23 cellular contexts compared by ENCODE assay signal in the genomic region with DNA sequence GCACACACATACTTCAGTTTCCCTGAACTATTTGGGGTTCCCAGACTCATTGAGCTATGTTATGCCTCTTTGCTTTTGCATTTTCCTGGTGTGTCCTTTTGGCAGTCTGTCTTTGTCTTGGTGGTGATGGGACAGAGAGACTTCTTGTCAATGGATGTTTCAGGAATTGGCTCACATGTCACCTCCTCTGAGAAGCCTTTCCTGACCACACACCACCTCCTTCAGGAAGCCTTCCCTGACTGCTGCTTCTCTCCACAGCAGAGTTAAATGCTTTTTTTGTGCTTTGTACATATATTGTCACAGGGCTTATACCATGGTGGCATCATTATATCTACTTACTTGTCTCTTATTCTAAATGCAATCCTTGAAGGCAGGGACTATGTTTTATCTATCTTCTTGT. TPM values are rescaled to one million over a fixed set of nuclear protein-coding genes. Genes with fewer than 3 reads are reported as not detected.
DNase-seq lines count a peak whose midpoint lies in the region; ATAC-seq, FAIRE-seq and TF ChIP-seq lines count a peak whose summit lies in the region.
"Had no signal": no experiment of that assay in that cellular context is flagged by ENCODE, and none has a peak within 500 bp of the region (broad histone marks: within the 10 kb centered on the region; RNA-seq: fewer than 3 reads in every experiment).

No MANE protein-coding gene starts in this region.

- no peak overlapping the region for H3K27ac Mint-ChIP-seq in endodermal cell
- H3K27ac Mint-ChIP-seq: CD4-positive, alpha-beta T cell; CD8-positive, alpha-beta T cell had no signal

- H3K4me3 Mint-ChIP-seq in endodermal cell, result no peak overlapping the region
- H3K4me3 Mint-ChIP-seq: CD4-positive, alpha-beta T cell; CD8-positive, alpha-beta T cell had no signal

- POLR2A ChIA-PET in A549 (lab: Yijun Ruan, JAX), result no interaction called here

- H3K36me3 ChIP-seq in Karpas-422 (ENCODE audit: insufficient read depth, low read length) (no peaks in the 10 kb centered on the region), endodermal cell (ENCODE audit: control insufficient read depth, insufficient read depth, low read length) (no peaks in the 10 kb centered on the region), upper lobe of right lung (no peaks in the 10 kb centered on the region)
- H3K36me3 ChIP-seq: BE2C, BLaER1 had no signal

- intact Hi-C loops in upper lobe of right lung (cut with DNase I), result no loop called here

- TF ChIP-seq CTCF in A549 (IDR thresholded peaks at IDR 0.05) (no peak), endodermal cell (conservative IDR thresholded peaks at IDR 0.05) (no peak), upper lobe of right lung (IDR thresholded peaks at IDR 0.05) (no peak)

- H3K79me2 ChIP-seq in Karpas-422 (ENCODE audit: low read length), result no peaks in the 10 kb centered on the region

- H3K4me1 ChIP-seq in A549 (no peaks in the 10 kb centered on the region), Karpas-422 (ENCODE audit: low read length) (no peaks in the 10 kb centered on the region), endodermal cell (ENCODE audit: control insufficient read depth, insufficient read depth, low read length) (no peaks in the 10 kb centered on the region), upper lobe of right lung (no peaks in the 10 kb centered on the region)
- H3K4me1 ChIP-seq: BE2C, Caco-2 had no signal

- no peaks in the 10 kb centered on the region for H3K27me3 ChIP-seq in Karpas-422 (ENCODE audit: low read length)
- H3K27me3 ChIP-seq in endodermal cell (ENCODE audit: control insufficient read depth, insufficient read depth, low read length, poor library complexity, severe bottlenecking), result peaks cover 7% of the 10 kb centered on the region
- no peaks in the 10 kb centered on the region for H3K27me3 ChIP-seq in upper lobe of right lung
- H3K27me3 ChIP-seq: BE2C, BLaER1 had no signal

- no peaks in the 10 kb centered on the region for H3K9me2 ChIP-seq in Karpas-422 (replicated peaks; ENCODE audit: insufficient read depth, low read length)

- CTCF ChIA-PET in A549 (lab: Yijun Ruan, JAX), result interaction anchor here (1.4 to 2.2 kb wide), 2 partner anchors 29 to 45 kb away, joined by 3 to 7 read pairs; a partner anchor contains a TSS

- no peak for TF ChIP-seq EP300 in A549 (IDR thresholded peaks at IDR 0.05)

- no peaks in the 10 kb centered on the region for H3K9me3 Mint-ChIP-seq in endodermal cell
- H3K9me3 Mint-ChIP-seq: CD4-positive, alpha-beta T cell; CD8-positive, alpha-beta T cell had no signal

- H3K9me3 ChIP-seq in A549, result no peaks in the 10 kb centered on the region
- no peaks in the 10 kb centered on the region for H3K9me3 ChIP-seq in Karpas-422 (ENCODE audit: low read length)
- H3K9me3 ChIP-seq in endodermal cell (ENCODE audit: control insufficient read depth, low read length), result no peaks in the 10 kb centered on the region
- no peaks in the 10 kb centered on the region for H3K9me3 ChIP-seq in upper lobe of right lung
- H3K9me3 ChIP-seq: BE2C, BLaER1, Caco-2 had no signal

- DNase-seq in A549 (ENCODE audit: low read depth in 1 of 2, low spot score in 1 of 2) (no peak), Karpas-422 (peak; percentile 12), endodermal cell (peak; percentile 16), upper lobe of right lung (no peak)
- DNase-seq: ACHN; BE2C; Caco-2; Calu3; CD4-positive, alpha-beta T cell; CD8-positive, alpha-beta T cell; DMS79 treated with DMSO at 0.1 percent for 48 hours; GF-D8 had no signal

- FAIRE-seq in A549 (lab: Jason Lieb, UNC), result no peak
- FAIRE-seq: D721Med, G401.6, GM12891, GM18507 had no signal

- no peak overlapping the region for H2AFZ ChIP-seq in Karpas-422 (ENCODE audit: low read length)

- peaks cover 8% of the 10 kb centered on the region for H3K4me1 Mint-ChIP-seq in endodermal cell

- H3K27me3 Mint-ChIP-seq in endodermal cell (ENCODE audit: insufficient read depth), result peaks cover 1% of the 10 kb centered on the region

- ATAC-seq in A549 (no peak), upper lobe of right lung (no peak), GM21717 (IDR thresholded peaks at IDR 0.05; ENCODE audit: unreplicated experiment) (no peak)
- ATAC-seq: CD8-positive, alpha-beta T cell had no signal

- H3K27ac ChIP-seq in A549 (no peak overlapping the region), Karpas-422 (ENCODE audit: low read length) (no peak overlapping the region), endodermal cell (ENCODE audit: low read depth, low read length) (no peak overlapping the region), upper lobe of right lung (no peak overlapping the region)
- H3K27ac ChIP-seq: 22Rv1, BLaER1, C4-2B had no signal

- no peaks in the 10 kb centered on the region for H4K20me1 ChIP-seq in Karpas-422 (ENCODE audit: insufficient read depth, low read depth, low read length)
- H4K20me1 ChIP-seq: BLaER1 had no signal

- H3K4me2 ChIP-seq in A549, result no peak overlapping the region
- H3K4me2 ChIP-seq in Karpas-422 (ENCODE audit: low read depth, low read length, poor library complexity, severe bottlenecking), result no peak overlapping the region
- H3K4me2 ChIP-seq: BLaER1 had no signal

- no peaks in the 10 kb centered on the region for H3K36me3 Mint-ChIP-seq in endodermal cell (ENCODE audit: low read depth)
- H3K36me3 Mint-ChIP-seq: CD8-positive, alpha-beta T cell had no signal

- no peak for TF ChIP-seq RAD21 in A549 (conservative IDR thresholded peaks at IDR 0.05 in 1 of 2, IDR thresholded peaks at IDR 0.05 in 1 of 2)

- H3K9ac ChIP-seq in Karpas-422 (ENCODE audit: low read length) (no peak overlapping the region), endodermal cell (ENCODE audit: extremely low read depth, low read length, poor library complexity, severe bottlenecking) (no peak overlapping the region)
- H3K9ac ChIP-seq: BLaER1 had no signal

- H3K4me3 ChIP-seq in A549, result no peak overlapping the region
- no peak overlapping the region for H3K4me3 ChIP-seq in Karpas-422 (ENCODE audit: low read length)
- no peak overlapping the region for H3K4me3 ChIP-seq in endodermal cell (ENCODE audit: low read length)
- H3K4me3 ChIP-seq in upper lobe of right lung, result no peak overlapping the region
- H3K4me3 ChIP-seq: BLaER1 had no signal

- TF ChIP-seq POLR2A in A549 (IDR thresholded peaks at IDR 0.05; ENCODE audit: low read length), result no peak

TF ChIP-seq in A549, 52 proteins besides CTCF, POLR2A, EP300 and RAD21:
- no peak for TF ChIP-seq JUNB (IDR thresholded peaks at IDR 0.05)
- TF ChIP-seq ZFP36 (IDR thresholded peaks at IDR 0.05; ENCODE audit: borderline replicate concordance, partially characterized antibody), result peak; percentile 74

RNA-seq across cellular contexts. Expression of a gene that starts 28.5 kb away (rescaled TPM):
- polyA plus RNA-seq in A549 (2011; rRNA removed) (not detected in 2 replicates), A549 (2017; fragmentation: RNase III; extraction: RNeasy Plus Mini Kit Qiagen cat#74134 plus additional on column Dnase treatment) (0.04 TPM in 1 of 3 replicates, not detected in the others)
- not detected in 2 replicates for polyA plus RNA-seq in A549 (2012; cell fraction: cytosol; rRNA removed)
- polyA plus RNA-seq in A549 (2012; cell fraction: nucleus; rRNA removed), result not detected in 2 replicates
- not detected in 2 replicates for polyA minus RNA-seq in A549 (2011; rRNA and poly(A)+ RNA removed)
- total RNA-seq in Karpas-422 (2014; rRNA removed; shearing (Covaris generic); ENCODE audit: low replicate concordance), result not detected in 2 replicates
- total RNA-seq in endodermal cell (not detected), upper lobe of right lung (10.7 TPM)
- not detected for polyA plus RNA-seq in endodermal cell (2013, experiment 1 of 2)
- not detected for polyA plus RNA-seq in endodermal cell (2013, experiment 2 of 2)
- total RNA-seq: A172; A673; Calu3; CD4-positive, alpha-beta T cell; CD8-positive, alpha-beta T cell had no signal
- polyA plus RNA-seq: AG04450 had no signal

Comparison
In these comparisons a context has a peak if more than half of its experiments do, and no peak if none do; other contexts are left out.
1. DNase-seq: peak in Karpas-422 (single experiment) and endodermal cell (single experiment); none in A549 (0 of 2) and upper lobe of right lung (single experiment).
2. RNA of a gene that starts 28.5 kb away (total RNA-seq): 10.7 TPM in upper lobe of right lung (single experiment); not detected in Karpas-422 and not detected in endodermal cell; every median in the first group is over 10 times any median in the second.